22 cellular contexts compared by ENCODE assay signal in genomic region chr2:237316339-237316738, GRCh38.
DNase-seq lines count a peak whose midpoint lies in the region; ATAC-seq and TF ChIP-seq lines count a peak whose summit lies in the region.
"Had no signal": no experiment of that assay in that cellular context is flagged by ENCODE, and none has a peak within 500 bp of the region (broad histone marks: within the 10 kb centered on the region; RNA-seq: fewer than 3 reads in every experiment).

No MANE protein-coding gene starts in this region.

- H4K91ac ChIP-seq in H9 (ENCODE audit: insufficient read length, low read depth, low read length) (no peak overlapping the region), mesenchymal stem cell (ENCODE audit: low read length) (peak overlapping the region; percentile 85)

- no peak overlapping the region for H2BK5ac ChIP-seq in H9 (ENCODE audit: insufficient read length, low read length)
- H2BK5ac ChIP-seq in mesenchymal stem cell (ENCODE audit: low read depth, low read length, poor library complexity, severe bottlenecking) = no peak overlapping the region

- H2BK12ac ChIP-seq in H9 (ENCODE audit: insufficient read length, low read depth, low read length) = no peak overlapping the region
- H2BK12ac ChIP-seq in mesenchymal stem cell (ENCODE audit: low read length in 2 of 2) = peak overlapping the region; percentile 98

- H3K27me3 Mint-ChIP-seq in H9 (ENCODE audit: low read depth) = peaks cover 22% of the 10 kb centered on the region
- H3K27me3 Mint-ChIP-seq in chondrocyte (ENCODE audit: low read depth) = no peaks in the 10 kb centered on the region
- peaks cover 9% of the 10 kb centered on the region for H3K27me3 Mint-ChIP-seq in neural progenitor cell (ENCODE audit: insufficient read depth, low read depth)

- intact Hi-C loops in posterior cingulate gyrus (cut with DNase I) = no loop called here

- no peak overlapping the region for H3K4me2 ChIP-seq in H9 (ENCODE audit: insufficient read depth, insufficient read length, low read length)
- H3K4me2 ChIP-seq in mesenchymal stem cell (ENCODE audit: low read length, poor library complexity, severe bottlenecking) = no peak overlapping the region
- H3K4me2 ChIP-seq in smooth muscle cell = peak overlapping the region; percentile 6
- H3K4me2 ChIP-seq in neural progenitor cell = no peak overlapping the region

- H3K36me3 ChIP-seq in mesenchymal stem cell (ENCODE audit: control insufficient read depth in 1 of 2, insufficient read depth in 2 of 2, low read depth in 1 of 2, low read length in 2 of 2) (peaks cover 0 to under 1% of the 10 kb centered on the region in 2 experiments), smooth muscle cell (ENCODE audit: low read depth) (no peaks in the 10 kb centered on the region), neural progenitor cell (no peaks in the 10 kb centered on the region)
- H3K36me3 ChIP-seq: pancreas had no signal

- H3K56ac ChIP-seq in H9 (ENCODE audit: insufficient read length, low read depth, low read length) = no peak overlapping the region

- H3K36me3 Mint-ChIP-seq in H9 (ENCODE audit: insufficient read depth in 1 of 3, low read depth in 3 of 3) (no peaks in the 10 kb centered on the region), chondrocyte (ENCODE audit: low read depth) (peaks cover 8% of the 10 kb centered on the region), neural progenitor cell (no peaks in the 10 kb centered on the region)
- H3K36me3 Mint-ChIP-seq: memory B cell had no signal

- H3K14ac ChIP-seq in H9 (ENCODE audit: insufficient read depth, low read length) = no peak overlapping the region
- H3K14ac ChIP-seq in mesenchymal stem cell (ENCODE audit: low read length in 2 of 2) = peak overlapping the region in 1 of 2 experiments; percentile 68

- H3K27ac Mint-ChIP-seq in H9 = no peak overlapping the region
- H3K27ac Mint-ChIP-seq in chondrocyte (ENCODE audit: unreplicated experiment) = peak overlapping the region; percentile 94
- H3K27ac Mint-ChIP-seq in neural progenitor cell = no peak overlapping the region
- H3K27ac Mint-ChIP-seq: activated T-helper 1 cell treated with anti-CD3 and anti-CD28 coated beads, Interleukin-12 subunit alpha, Interleukin-12 subunit beta, Interleukin-2, Interleukin-4 antibody, amounts not matched to agents 30 ng/mL and 10 ng/mL and 1 ng/mL, durations not matched to agents 14 hours and 24 hours and 36 hours; memory B cell had no signal

- H3K23me2 ChIP-seq in H9 (ENCODE audit: insufficient read length, low read depth, low read length, poor library complexity, severe bottlenecking) = no peaks in the 10 kb centered on the region

- H2BK15ac ChIP-seq in H9 (ENCODE audit: low read depth, low read length) = no peak overlapping the region
- peak overlapping the region; percentile 26 for H2BK15ac ChIP-seq in mesenchymal stem cell (ENCODE audit: low read depth, poor library complexity, severe bottlenecking)

- H3K4me3 ChIP-seq in mesenchymal stem cell (ENCODE audit: insufficient read depth in 1 of 2, low read depth in 1 of 2, low read length in 2 of 2) (no peak overlapping the region), smooth muscle cell (no peak overlapping the region), neural progenitor cell (no peak overlapping the region)
- H3K4me3 ChIP-seq: pancreas had no signal

- no peak overlapping the region for H3K18ac ChIP-seq in H9 (ENCODE audit: insufficient read length, low read depth, low read length)
- peak overlapping the region; percentile 86 to 97 for H3K18ac ChIP-seq in mesenchymal stem cell (ENCODE audit: low read depth in 1 of 2, low read length in 2 of 2)

- no peak overlapping the region for H3K4me3 Mint-ChIP-seq in H9
- no peak overlapping the region for H3K4me3 Mint-ChIP-seq in chondrocyte (ENCODE audit: unreplicated experiment)
- H3K4me3 Mint-ChIP-seq in neural progenitor cell = no peak overlapping the region
- H3K4me3 Mint-ChIP-seq: activated T-helper 1 cell treated with anti-CD3 and anti-CD28 coated beads, Interleukin-12 subunit alpha, Interleukin-12 subunit beta, Interleukin-2, Interleukin-4 antibody, amounts not matched to agents 30 ng/mL and 10 ng/mL and 1 ng/mL, durations not matched to agents 14 hours and 24 hours and 36 hours; memory B cell had no signal

- H3F3A ChIP-seq in smooth muscle cell (ENCODE audit: low read depth) = peaks cover 54% of the 10 kb centered on the region
- no peaks in the 10 kb centered on the region for H3F3A ChIP-seq in neural progenitor cell (ENCODE audit: low read depth)

- no peak for DNase-seq in H9
- DNase-seq in chondrocyte (ENCODE audit: low spot score) = no peak
- DNase-seq in mesenchymal stem cell = no peak
- DNase-seq in smooth muscle cell (lab: John Stamatoyannopoulos, UW; ENCODE audit: unreplicated experiment) = no peak
- no peak for DNase-seq in neural progenitor cell (ENCODE audit: low spot score)
- DNase-seq in posterior cingulate gyrus = no peak
- DNase-seq in NCI-H446 treated with DMSO at 0.1 percent for 48 hours (lab: John Stamatoyannopoulos, UW) = no peak
- DNase-seq: activated CD4-positive, alpha-beta T cell treated with anti-CD3 and anti-CD28 coated beads for 48 hours; amniotic stem cell; dermis blood vessel endothelial cell; GDM1; KG1; NCI-H1417; NCI-H2227 treated with DMSO at 0.1 percent for 48 hours; NK-92 treated with Interleukin-12 subunit alpha and Interleukin-12 subunit beta, amount 100 ng/mL, for 24 hours; pancreas; SHP77; T1000 had no signal

- H2BK120ac ChIP-seq in H9 (ENCODE audit: low read depth, low read length, poor library complexity, severe bottlenecking) = peak overlapping the region; percentile 11
- peak overlapping the region; percentile 75 for H2BK120ac ChIP-seq in mesenchymal stem cell (ENCODE audit: low read depth, low read length)

- WGBS in H9 (ENCODE audit: extremely low coverage, insufficient read length, low lambda C conversion rate) = no CpG with 5 or more reads among the region's 6 CpGs
- 100% methylated on average over 2 of the region's 6 CpGs for WGBS in mesenchymal stem cell
- 74% methylated on average over 6 of the region's 6 CpGs for WGBS in smooth muscle cell (ENCODE audit: low lambda C conversion rate)

- ATAC-seq in GM19035 (IDR thresholded peaks at IDR 0.05; ENCODE audit: unreplicated experiment) = no peak

- no peaks in the 10 kb centered on the region for H4K20me1 ChIP-seq in H9 (ENCODE audit: control insufficient read depth, insufficient read depth, insufficient read length)
- no peaks in the 10 kb centered on the region for H4K20me1 ChIP-seq in smooth muscle cell (ENCODE audit: low read depth)
- H4K20me1 ChIP-seq in neural progenitor cell (ENCODE audit: low read depth) = no peaks in the 10 kb centered on the region

- TF ChIP-seq CTCF in H9 (conservative IDR thresholded peaks at IDR 0.05) (no peak), chondrocyte (IDR thresholded peaks at IDR 0.05) (no peak), smooth muscle cell (IDR thresholded peaks at IDR 0.05; ENCODE audit: borderline replicate concordance, insufficient read depth, poor library complexity, severe bottlenecking) (no peak), neural progenitor cell (IDR thresholded peaks at IDR 0.05) (no peak)

- H3K79me1 ChIP-seq in H9 (ENCODE audit: insufficient read depth, low read depth, low read length, poor library complexity, severe bottlenecking) (no peaks in the 10 kb centered on the region), mesenchymal stem cell (replicated peaks; ENCODE audit: low read length, poor library complexity, severe bottlenecking) (no peaks in the 10 kb centered on the region)

- no peak overlapping the region for H2BK20ac ChIP-seq in H9 (ENCODE audit: low read depth, low read length, poor library complexity, severe bottlenecking)

- H4K8ac ChIP-seq in H9 (replicated peaks; ENCODE audit: insufficient read length, low read depth, low read length) (no peak overlapping the region), mesenchymal stem cell (ENCODE audit: low read length) (peak overlapping the region; percentile 84)

- peaks cover 4 to 6% of the 10 kb centered on the region in 2 experiments for H3K4me1 Mint-ChIP-seq in H9
- peaks cover 34% of the 10 kb centered on the region for H3K4me1 Mint-ChIP-seq in chondrocyte (ENCODE audit: low read depth)
- H3K4me1 Mint-ChIP-seq in neural progenitor cell = peaks cover 21% of the 10 kb centered on the region
- H3K4me1 Mint-ChIP-seq: memory B cell had no signal

- H3K79me2 ChIP-seq in H9 (ENCODE audit: insufficient read depth, low read length) (no peaks in the 10 kb centered on the region), smooth muscle cell (ENCODE audit: low read depth) (no peaks in the 10 kb centered on the region), neural progenitor cell (ENCODE audit: low read depth) (no peaks in the 10 kb centered on the region)

- no peaks in the 10 kb centered on the region for H3K4me1 ChIP-seq in H9 (ENCODE audit: insufficient read depth, low read length)
- H3K4me1 ChIP-seq in mesenchymal stem cell (ENCODE audit: control insufficient read depth, insufficient read depth, low read depth, low read length) = peaks cover 6% of the 10 kb centered on the region
- peaks cover 9% of the 10 kb centered on the region for H3K4me1 ChIP-seq in smooth muscle cell (ENCODE audit: low read depth)
- H3K4me1 ChIP-seq in neural progenitor cell = no peaks in the 10 kb centered on the region

- H2AFZ ChIP-seq in H9 (ENCODE audit: low read length) (no peak overlapping the region), mesenchymal stem cell (ENCODE audit: low read depth, low read length) (no peak overlapping the region), smooth muscle cell (ENCODE audit: low read depth) (no peak overlapping the region), neural progenitor cell (replicated peaks) (no peak overlapping the region)

- H3K9me3 Mint-ChIP-seq in H9 = no peaks in the 10 kb centered on the region
- H3K9me3 Mint-ChIP-seq in chondrocyte (ENCODE audit: low read depth) = peaks cover 4% of the 10 kb centered on the region
- no peaks in the 10 kb centered on the region for H3K9me3 Mint-ChIP-seq in neural progenitor cell
- H3K9me3 Mint-ChIP-seq: activated T-helper 1 cell treated with anti-CD3 and anti-CD28 coated beads, Interleukin-12 subunit alpha, Interleukin-12 subunit beta, Interleukin-2, Interleukin-4 antibody, amounts not matched to agents 30 ng/mL and 10 ng/mL and 1 ng/mL, durations not matched to agents 14 hours and 24 hours and 36 hours; memory B cell had no signal

- no peak overlapping the region for H3K27ac ChIP-seq in H9 (ENCODE audit: insufficient read length, low read depth, low read length)
- no peak overlapping the region for H3K27ac ChIP-seq in mesenchymal stem cell (ENCODE audit: low read length, poor library complexity, severe bottlenecking)
- H3K27ac ChIP-seq in smooth muscle cell (ENCODE audit: low read depth) = peak overlapping the region; percentile 91
- H3K27ac ChIP-seq in neural progenitor cell = no peak overlapping the region

- H3T11ph ChIP-seq in H9 (ENCODE audit: low read length) = no peak overlapping the region

- no peaks in the 10 kb centered on the region for H3K27me3 ChIP-seq in H9 (ENCODE audit: insufficient read depth, low read length)
- no peaks in the 10 kb centered on the region for H3K27me3 ChIP-seq in mesenchymal stem cell (ENCODE audit: control insufficient read depth in 1 of 2, insufficient read depth in 1 of 2, low read length in 2 of 2)
- H3K27me3 ChIP-seq in smooth muscle cell (ENCODE audit: low read depth) = no peaks in the 10 kb centered on the region
- no peaks in the 10 kb centered on the region for H3K27me3 ChIP-seq in neural progenitor cell
- H3K27me3 ChIP-seq: pancreas had no signal

- H3K9me3 ChIP-seq in H9 (ENCODE audit: control insufficient read depth, low read depth, low read length) (no peaks in the 10 kb centered on the region), mesenchymal stem cell (ENCODE audit: control insufficient read depth, low read length) (no peaks in the 10 kb centered on the region), smooth muscle cell (replicated peaks; ENCODE audit: low read depth) (no peaks in the 10 kb centered on the region), neural progenitor cell (ENCODE audit: low read depth) (no peaks in the 10 kb centered on the region)
- H3K9me3 ChIP-seq: Caco-2, pancreas had no signal

- H3K9ac ChIP-seq in H9 (ENCODE audit: extremely low read depth, insufficient read length, low read length) (no peak overlapping the region), mesenchymal stem cell (ENCODE audit: low read length) (peak overlapping the region; percentile 89), smooth muscle cell (ENCODE audit: low read depth) (peak overlapping the region; percentile 34), neural progenitor cell (no peak overlapping the region)

- H4K5ac ChIP-seq in H9 (ENCODE audit: insufficient read length, low read depth, low read length) = no peak overlapping the region

- H3K4ac ChIP-seq in H9 (ENCODE audit: low read depth, low read length) (no peak overlapping the region), mesenchymal stem cell (ENCODE audit: low read depth in 1 of 2, low read length in 2 of 2) (peak overlapping the region; percentile 89 to 99)

- no peak overlapping the region for H3K23ac ChIP-seq in H9 (ENCODE audit: insufficient read length, low read depth, low read length)
- H3K23ac ChIP-seq in mesenchymal stem cell (ENCODE audit: low read length in 2 of 2) = no peak overlapping the region

- H2AK5ac ChIP-seq in H9 (ENCODE audit: insufficient read length, low read length) (no peak overlapping the region), mesenchymal stem cell (ENCODE audit: low read length, severe bottlenecking) (peak overlapping the region; percentile 85)

Comparison
In these comparisons a context has a peak if more than half of its experiments do, and no peak if none do; other contexts are left out.
1. H3K9ac ChIP-seq: peak in mesenchymal stem cell (single experiment) and smooth muscle cell (single experiment); none in H9 (single experiment) and neural progenitor cell (single experiment).